In the genomic region with DNA sequence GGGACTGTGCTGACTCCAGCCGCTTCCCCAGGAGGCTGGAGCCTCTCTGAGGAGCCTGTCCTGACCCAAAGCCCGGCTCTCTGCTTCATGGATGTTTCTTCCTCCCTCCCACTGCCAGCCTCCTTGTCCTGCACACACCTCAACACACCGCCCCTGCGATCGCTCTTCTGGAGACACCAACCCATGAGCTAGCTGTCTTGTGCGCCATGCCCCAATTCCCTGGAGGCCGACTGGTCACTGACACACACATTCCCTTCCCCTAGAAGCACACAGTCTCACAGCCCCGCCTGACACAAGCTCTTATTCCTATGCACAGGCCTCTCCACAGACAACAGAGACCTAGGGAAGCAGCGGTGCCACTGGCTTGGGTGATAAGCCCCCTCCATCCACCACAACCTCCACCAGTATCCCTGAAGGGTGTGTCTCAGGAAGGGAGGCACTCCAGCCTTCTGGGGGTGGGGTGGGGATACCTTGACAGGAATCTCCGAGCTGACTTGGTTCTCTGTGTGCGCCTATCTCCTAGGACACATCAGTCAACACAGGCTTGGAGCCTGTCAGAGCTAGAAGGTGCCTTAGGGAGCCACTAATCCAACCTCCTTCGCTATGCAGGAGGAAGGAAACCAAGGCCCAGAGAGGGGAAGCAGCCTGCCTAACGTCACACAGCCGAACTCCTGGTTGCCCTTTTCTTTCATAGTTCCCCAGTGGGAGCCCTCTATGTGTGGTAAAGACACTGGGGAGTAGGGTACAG, we compare ENCODE assay signal across 8 cellular contexts. TPM values are rescaled to one million over a fixed set of nuclear protein-coding genes. Genes with fewer than 3 reads are reported as not detected.
DNase-seq lines count a peak whose midpoint lies in the region; ATAC-seq and TF ChIP-seq lines count a peak whose summit lies in the region.

No MANE protein-coding gene starts in this region.

- peak; percentile 72 for DNase-seq in AG08395 (ENCODE audit: low spot score)
- DNase-seq in NT2/D1 (ENCODE audit: low read depth, low spot score), result no peak
- DNase-seq in fibroblast of gingiva (ENCODE audit: low read depth), result peak; percentile 31
- no peak for DNase-seq in osteocyte (ENCODE audit: extremely low spot score, unreplicated experiment)
- no peak for DNase-seq in NCI-H2196 (lab: John Stamatoyannopoulos, UW; ENCODE audit: unreplicated experiment)
- no peak for DNase-seq in KBM-7
- DNase-seq in NCI-H2107 (lab: John Stamatoyannopoulos, UW), result no peak

- no peak overlapping the region for H3K4me3 ChIP-seq in NT2/D1 (ENCODE audit: insufficient read length, low read depth)

- H3K9ac ChIP-seq in NT2/D1 (ENCODE audit: insufficient read length, low read depth), result peak overlapping the region; percentile 74

- in situ Hi-C loops in KBM-7 (cut with MboI; ENCODE audit: low pct_unique_long_range_greater_than_20kb, low sequenced_read_pairs), result no loop called here

- peaks cover 87% of the 10 kb centered on the region for H3K4me1 Mint-ChIP-seq in osteocyte (ENCODE audit: unreplicated experiment)

- no peak for TF ChIP-seq CTCF in osteocyte (IDR thresholded peaks at IDR 0.05)

- no peak for ATAC-seq in HG03432 (IDR thresholded peaks at IDR 0.05; ENCODE audit: unreplicated experiment)

- peaks cover 10% of the 10 kb centered on the region for H3K36me3 ChIP-seq in NT2/D1 (ENCODE audit: insufficient read depth, insufficient read length, low read length)

- H3K36me3 Mint-ChIP-seq in osteocyte (ENCODE audit: unreplicated experiment), result no peaks in the 10 kb centered on the region

- no peaks in the 10 kb centered on the region for H3K27me3 Mint-ChIP-seq in osteocyte (ENCODE audit: unreplicated experiment)

- no peaks in the 10 kb centered on the region for H3K9me3 ChIP-seq in NT2/D1 (ENCODE audit: insufficient read depth, low read length)

- peaks cover 68% of the 10 kb centered on the region for H3K4me1 ChIP-seq in NT2/D1 (ENCODE audit: insufficient read depth, insufficient read length)

- H3K4me3 Mint-ChIP-seq in osteocyte (ENCODE audit: unreplicated experiment), result peak overlapping the region; percentile 55

- H3K27ac Mint-ChIP-seq in osteocyte (ENCODE audit: unreplicated experiment), result peak overlapping the region; percentile 92

- no peaks in the 10 kb centered on the region for H3K27me3 ChIP-seq in NT2/D1 (ENCODE audit: insufficient read depth, insufficient read length)

- H3K9me3 Mint-ChIP-seq in osteocyte (ENCODE audit: unreplicated experiment), result no peaks in the 10 kb centered on the region

RNA-seq across cellular contexts. Expression of a gene that starts 31.1 kb away (rescaled TPM):
- total RNA-seq in osteocyte, result 118 and 124 TPM in 2 replicates

Comparison
In these comparisons a context has a peak if more than half of its experiments do, and no peak if none do; other contexts are left out.
1. DNase-seq: peak in AG08395 (single experiment) and fibroblast of gingiva (single experiment); none in NT2/D1 (single experiment), osteocyte (single experiment), NCI-H2196 (single experiment), KBM-7 (single experiment) and NCI-H2107 (single experiment).